16 cellular contexts compared by ENCODE assay signal in the genomic region with DNA sequence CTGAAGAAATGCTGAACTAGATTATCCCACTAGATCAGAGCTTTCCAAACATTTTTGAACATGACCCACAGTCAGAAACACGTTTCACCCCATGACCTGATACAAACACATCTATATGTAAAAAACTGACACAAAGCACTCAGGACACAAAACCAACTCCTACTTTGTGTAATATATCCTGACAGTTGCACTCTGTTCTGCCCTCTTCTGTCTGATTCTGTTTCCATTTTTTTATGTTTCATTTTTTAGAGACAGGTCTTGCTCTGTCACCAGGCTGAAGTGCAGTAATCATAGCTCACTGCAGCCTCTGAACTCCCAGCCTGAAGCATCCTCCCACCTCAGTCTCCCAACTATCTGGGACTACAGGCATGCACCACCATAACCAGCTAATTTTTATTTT. TPM values are rescaled to one million over a fixed set of nuclear protein-coding genes. Genes with fewer than 3 reads are reported as not detected.
DNase-seq lines count a peak whose midpoint lies in the region; ATAC-seq, FAIRE-seq and TF ChIP-seq lines count a peak whose summit lies in the region.
"Had no signal": no experiment of that assay in that cellular context is flagged by ENCODE, and none has a peak within 500 bp of the region (broad histone marks: within the 10 kb centered on the region; RNA-seq: fewer than 3 reads in every experiment).

No MANE protein-coding gene starts in this region.

- no peak for FAIRE-seq in frontal cortex (lab: Jason Lieb, UNC)

- no peak overlapping the region for H2BK120ac ChIP-seq in IMR-90 (ENCODE audit: low read depth, low read length)

- intact Hi-C loops in IMR-90 (cut with micrococcal nuclease) = no loop called here
- intact Hi-C loops in left colon (cut with DNase I, micrococcal nuclease) = no loop called here

- H3K56ac ChIP-seq in IMR-90 (ENCODE audit: extremely low read depth, insufficient read depth, low read length) = no peak overlapping the region

- H2AK5ac ChIP-seq in IMR-90 (ENCODE audit: low read depth, low read length) = no peak overlapping the region

- no peak overlapping the region for H3K4ac ChIP-seq in IMR-90 (ENCODE audit: low read depth, low read length)

- no peak overlapping the region for H3K9ac ChIP-seq in IMR-90 (ENCODE audit: low read depth, low read length)

- H3K4me1 Mint-ChIP-seq in activated naive CD8-positive, alpha-beta T cell treated with anti-CD3 and anti-CD28 coated beads, Interleukin-2, amount 10 ng/mL, durations not matched to agents 7 days and 5 days = peaks cover 13% of the 10 kb centered on the region
- H3K4me1 Mint-ChIP-seq in activated naive CD8-positive, alpha-beta T cell treated with anti-CD3 and anti-CD28 coated beads, Interleukin-2, amount 50 U/mL, for 24 hours = peaks cover 13% of the 10 kb centered on the region
- H3K4me1 Mint-ChIP-seq in stimulated activated effector memory CD8-positive, alpha-beta T cell treated with anti-CD3 and anti-CD28 coated beads, Interleukin-12 subunit alpha, Interleukin-12 subunit beta, amount 100 ng/mL, for 72 hours = peaks cover 9% of the 10 kb centered on the region

- no peak for TF ChIP-seq POLR2A in IMR-90 (IDR thresholded peaks at IDR 0.05; ENCODE audit: low read depth, low read length)

- H4K91ac ChIP-seq in IMR-90 (ENCODE audit: insufficient read depth, low read depth, low read length) = no peak overlapping the region

- CTCF ChIA-PET in IMR-90 (lab: Yijun Ruan, JAX) = interaction anchor here (1.4 to 1.6 kb wide), 3 partner anchors 14 to 262 kb away, joined by 4 to 5 read pairs (median 4); no protein-coding TSS in a partner anchor

- H3K18ac ChIP-seq in IMR-90 (ENCODE audit: low read depth, low read length) = no peak overlapping the region

- peak; percentile 31 for TF ChIP-seq CTCF in IMR-90 (conservative IDR thresholded peaks at IDR 0.05; ENCODE audit: low read depth, low read length)
- peak; percentile 10 for TF ChIP-seq CTCF in cardiac fibroblast (IDR thresholded peaks at IDR 0.05; ENCODE audit: low read depth, low read length)

- H4K8ac ChIP-seq in IMR-90 (ENCODE audit: low read depth in 2 of 2, low read length in 2 of 2) = no peak overlapping the region

- H3K4me2 ChIP-seq in IMR-90 (ENCODE audit: low read depth, low read length) = no peak overlapping the region

- peak overlapping the region; percentile 5 for H3K27ac Mint-ChIP-seq in activated naive CD8-positive, alpha-beta T cell treated with anti-CD3 and anti-CD28 coated beads, Interleukin-2, amount 10 ng/mL, durations not matched to agents 7 days and 5 days
- no peak overlapping the region for H3K27ac Mint-ChIP-seq in activated naive CD8-positive, alpha-beta T cell treated with anti-CD3 and anti-CD28 coated beads, Interleukin-2, amount 50 U/mL, for 24 hours
- H3K27ac Mint-ChIP-seq in stimulated activated effector memory CD8-positive, alpha-beta T cell treated with anti-CD3 and anti-CD28 coated beads, Interleukin-12 subunit alpha, Interleukin-12 subunit beta, amount 100 ng/mL, for 72 hours = no peak overlapping the region

- H4K20me1 ChIP-seq in IMR-90 (ENCODE audit: insufficient read depth, low read length) = no peaks in the 10 kb centered on the region; the same call in 1 of the 2 replicates

- H3K9me3 Mint-ChIP-seq in activated naive CD8-positive, alpha-beta T cell treated with anti-CD3 and anti-CD28 coated beads, Interleukin-2, amount 10 ng/mL, durations not matched to agents 7 days and 5 days = peaks cover 8% of the 10 kb centered on the region
- H3K9me3 Mint-ChIP-seq in activated naive CD8-positive, alpha-beta T cell treated with anti-CD3 and anti-CD28 coated beads, Interleukin-2, amount 50 U/mL, for 24 hours = peaks cover 14% of the 10 kb centered on the region
- peaks cover 7% of the 10 kb centered on the region for H3K9me3 Mint-ChIP-seq in stimulated activated effector memory CD8-positive, alpha-beta T cell treated with anti-CD3 and anti-CD28 coated beads, Interleukin-12 subunit alpha, Interleukin-12 subunit beta, amount 100 ng/mL, for 72 hours

- no peaks in the 10 kb centered on the region for H3K9me1 ChIP-seq in IMR-90 (ENCODE audit: insufficient read depth, low read length)

- H2BK5ac ChIP-seq in IMR-90 (ENCODE audit: low read depth, low read length, poor library complexity, severe bottlenecking) = no peak overlapping the region

- peaks cover 5% of the 10 kb centered on the region for H3K36me3 Mint-ChIP-seq in activated naive CD8-positive, alpha-beta T cell treated with anti-CD3 and anti-CD28 coated beads, Interleukin-2, amount 10 ng/mL, durations not matched to agents 7 days and 5 days
- H3K36me3 Mint-ChIP-seq in activated naive CD8-positive, alpha-beta T cell treated with anti-CD3 and anti-CD28 coated beads, Interleukin-2, amount 50 U/mL, for 24 hours (ENCODE audit: low read depth) = peaks cover 2% of the 10 kb centered on the region
- H3K36me3 Mint-ChIP-seq in stimulated activated effector memory CD8-positive, alpha-beta T cell treated with anti-CD3 and anti-CD28 coated beads, Interleukin-12 subunit alpha, Interleukin-12 subunit beta, amount 100 ng/mL, for 72 hours = no peaks in the 10 kb centered on the region

- dilution Hi-C loops in IMR-90 (cut with HindIII; ENCODE audit: low sequenced_read_pairs, unreplicated experiment) = loop anchor here (25.0 kb wide), 1 partner anchor 242 kb away; no protein-coding TSS in a partner anchor

- peak; percentile 50 for ATAC-seq in activated naive CD8-positive, alpha-beta T cell treated with anti-CD3 and anti-CD28 coated beads, Interleukin-2, amount 10 ng/mL, durations not matched to agents 7 days and 5 days (ENCODE audit: low read depth)
- no peak for ATAC-seq in activated naive CD8-positive, alpha-beta T cell treated with anti-CD3 and anti-CD28 coated beads, Interleukin-2, amount 50 U/mL, for 24 hours
- ATAC-seq in IMR-90 (ENCODE audit: low read depth) (no peak), GM18858 (IDR thresholded peaks at IDR 0.05; ENCODE audit: unreplicated experiment) (no peak), left colon (no peak)
- peak; percentile 44 for ATAC-seq in stimulated activated effector memory CD8-positive, alpha-beta T cell treated with anti-CD3 and anti-CD28 coated beads, Interleukin-12 subunit alpha, Interleukin-12 subunit beta, amount 100 ng/mL, for 72 hours

- H3K79me1 ChIP-seq in IMR-90 (ENCODE audit: low read depth in 1 of 2, low read length in 2 of 2) = no peaks in the 10 kb centered on the region

- H3K36me3 ChIP-seq in IMR-90 (ENCODE audit: control insufficient read depth, insufficient read depth, low read length) = no peaks in the 10 kb centered on the region
- H3K36me3 ChIP-seq: tibial nerve had no signal

- DNase-seq in activated naive CD8-positive, alpha-beta T cell treated with anti-CD3 and anti-CD28 coated beads, Interleukin-2, amount 10 ng/mL, durations not matched to agents 7 days and 5 days = no peak
- DNase-seq in activated naive CD8-positive, alpha-beta T cell treated with anti-CD3 and anti-CD28 coated beads, Interleukin-2, amount 50 U/mL, for 24 hours = no peak
- DNase-seq in IMR-90 (no peak), cardiac fibroblast (ENCODE audit: low read depth in 2 of 2) (peak in 1 of 2 donors; percentile 36), left colon (no peak), frontal cortex (ENCODE audit: low spot score in 2 of 2) (no peak)
- DNase-seq in stimulated activated effector memory CD8-positive, alpha-beta T cell treated with anti-CD3 and anti-CD28 coated beads, Interleukin-12 subunit alpha, Interleukin-12 subunit beta, amount 100 ng/mL, for 72 hours (ENCODE audit: low spot score in 2 of 2) = no peak
- DNase-seq: Calu3; KG1; NCI-H1694; NCI-H774; posterior cingulate gyrus; SHP77; stimulated activated CD4-positive, alpha-beta T cell treated with anti-CD3 and anti-CD28 coated beads, Interleukin-15, amount 100 ng/mL, for 24 hours had no signal

- H3K4me1 ChIP-seq in IMR-90 (ENCODE audit: control insufficient read depth, insufficient read depth, low read length) = no peaks in the 10 kb centered on the region
- H3K4me1 ChIP-seq: tibial nerve had no signal

- H4K5ac ChIP-seq in IMR-90 (ENCODE audit: low read depth, low read length) = no peak overlapping the region

- no peak overlapping the region for H2BK20ac ChIP-seq in IMR-90 (ENCODE audit: low read depth, low read length)

- peaks cover 7% of the 10 kb centered on the region for H3K9me3 ChIP-seq in IMR-90 (ENCODE audit: control insufficient read depth, insufficient read depth, low read length)

- no peak overlapping the region for H3K4me3 Mint-ChIP-seq in activated naive CD8-positive, alpha-beta T cell treated with anti-CD3 and anti-CD28 coated beads, Interleukin-2, amount 10 ng/mL, durations not matched to agents 7 days and 5 days
- no peak overlapping the region for H3K4me3 Mint-ChIP-seq in activated naive CD8-positive, alpha-beta T cell treated with anti-CD3 and anti-CD28 coated beads, Interleukin-2, amount 50 U/mL, for 24 hours
- no peak overlapping the region for H3K4me3 Mint-ChIP-seq in stimulated activated effector memory CD8-positive, alpha-beta T cell treated with anti-CD3 and anti-CD28 coated beads, Interleukin-12 subunit alpha, Interleukin-12 subunit beta, amount 100 ng/mL, for 72 hours

- POLR2A ChIA-PET in activated naive CD8-positive, alpha-beta T cell treated with anti-CD3 and anti-CD28 coated beads, Interleukin-2, amount 10 ng/mL, durations not matched to agents 7 days and 5 days (lab: Charles Lee) = interaction anchor here (1.9 kb wide), 1 partner anchor 17 kb away, joined by 6 read pairs; no protein-coding TSS in a partner anchor
- POLR2A ChIA-PET in IMR-90 (lab: Charles Lee; ENCODE audit: unreplicated experiment) = no interaction called here

- no peak overlapping the region for H3K14ac ChIP-seq in IMR-90 (replicated peaks; ENCODE audit: low read depth, low read length)

- H3K23ac ChIP-seq in IMR-90 (ENCODE audit: low read depth, low read length) = no peak overlapping the region

- BruUV-seq in IMR-90 (replicated peaks; lab: Mats Ljungman, UMichigan) = no TSS peak

- H2AK9ac ChIP-seq in IMR-90 (replicated peaks; ENCODE audit: low read depth, low read length, poor library complexity) = no peak overlapping the region

- no peak overlapping the region for H2BK15ac ChIP-seq in IMR-90 (ENCODE audit: low read depth, low read length)

- H2AFZ ChIP-seq in IMR-90 (replicated peaks; ENCODE audit: low read length, poor library complexity) = no peak overlapping the region

- in situ Hi-C loops in IMR-90 (cut with MboI; ENCODE audit: low sequenced_read_pairs) = loop anchor here (25.0 kb wide), 1 partner anchor 692 kb away; no protein-coding TSS in a partner anchor

- H3K27me3 Mint-ChIP-seq in activated naive CD8-positive, alpha-beta T cell treated with anti-CD3 and anti-CD28 coated beads, Interleukin-2, amount 10 ng/mL, durations not matched to agents 7 days and 5 days = peaks cover 9% of the 10 kb centered on the region
- H3K27me3 Mint-ChIP-seq in activated naive CD8-positive, alpha-beta T cell treated with anti-CD3 and anti-CD28 coated beads, Interleukin-2, amount 50 U/mL, for 24 hours = no peaks in the 10 kb centered on the region

- no CpG with 5 or more reads among the region's 1 CpG for WGBS in IMR-90 (ENCODE audit: extremely low coverage in 2 of 2, insufficient read length in 1 of 2), 2 experiments

- H3K4me3 ChIP-seq in IMR-90 (ENCODE audit: insufficient read depth, low read depth, low read length) (no peak overlapping the region), cardiac fibroblast (replicated peaks in 1 of 2; ENCODE audit: low read depth in 2 of 2, low read length in 2 of 2) (no peak overlapping the region)
- H3K4me3 ChIP-seq: tibial nerve had no signal

- H3K27ac ChIP-seq in IMR-90 (ENCODE audit: insufficient read depth, low read length) = no peak overlapping the region
- H3K27ac ChIP-seq: tibial nerve had no signal

- H3K27me3 ChIP-seq in IMR-90 (ENCODE audit: control insufficient read depth, insufficient read depth, low read length) = peaks cover 37% of the 10 kb centered on the region
- H3K27me3 ChIP-seq: tibial nerve had no signal

- TF ChIP-seq RAD21 in IMR-90 (IDR thresholded peaks at IDR 0.05; ENCODE audit: low read length) = no peak

RNA-seq across cellular contexts. Expression of a gene that starts 15.8 kb away (rescaled TPM):
- 10 to 100 TPM; 64.4 to 66.7 TPM for total RNA-seq in activated naive CD8-positive, alpha-beta T cell treated with anti-CD3 and anti-CD28 coated beads, Interleukin-2, amount 10 ng/mL, durations not matched to agents 7 days and 5 days
- total RNA-seq in IMR-90 (2012; rRNA removed) (52.0 and 52.2 TPM in 2 replicates), left colon (1 to 10 TPM; 5.3 to 10.0 TPM), frontal cortex (11.0 TPM)
- polyA plus RNA-seq in IMR-90 (2012; rRNA removed) = 44.8 and 45.0 TPM in 2 replicates
- polyA plus RNA-seq in IMR-90 (2012; cell fraction: cytosol; rRNA removed) = 37.9 and 67.2 TPM in 2 replicates
- polyA plus RNA-seq in IMR-90 (2012; cell fraction: nucleus; rRNA removed; ENCODE audit: low replicate concordance) = 19.1 and 28.3 TPM in 2 replicates

Comparison
In these comparisons a context has a peak if more than half of its experiments do, and no peak if none do; other contexts are left out.
1. ATAC-seq: peak in activated naive CD8-positive, alpha-beta T cell treated with anti-CD3 and anti-CD28 coated beads, Interleukin-2, amount 10 ng/mL, durations not matched to agents 7 days and 5 days (single experiment) and stimulated activated effector memory CD8-positive, alpha-beta T cell treated with anti-CD3 and anti-CD28 coated beads, Interleukin-12 subunit alpha, Interleukin-12 subunit beta, amount 100 ng/mL, for 72 hours (single experiment); none in activated naive CD8-positive, alpha-beta T cell treated with anti-CD3 and anti-CD28 coated beads, Interleukin-2, amount 50 U/mL, for 24 hours (single experiment), IMR-90 (single experiment), GM18858 (single experiment) and left colon (single experiment).